ENCODE assay signal across 17 cellular contexts in genomic region chr16:399278-400019, GRCh38. TPM values are rescaled to one million over a fixed set of nuclear protein-coding genes. Genes with fewer than 3 reads are reported as not detected.
DNase-seq lines count a peak whose midpoint lies in the region; ATAC-seq, FAIRE-seq and TF ChIP-seq lines count a peak whose summit lies in the region.
"Had no signal": no experiment of that assay in that cellular context is flagged by ENCODE, and none has a peak within 500 bp of the region (broad histone marks: within the 10 kb centered on the region; RNA-seq: fewer than 3 reads in every experiment).

No MANE protein-coding gene starts in this region.

- no peak overlapping the region for H2BK15ac ChIP-seq in H1 (ENCODE audit: low read length)

- H3K27ac ChIP-seq in RWPE2 (ENCODE audit: poor library complexity, severe bottlenecking) (peak overlapping the region; percentile 66), H1 (ENCODE audit: low read depth, low read length) (no peak overlapping the region), testis (no peak overlapping the region), WERI-Rb-1 (no peak overlapping the region)

- no peak for TF ChIP-seq RAD21 in H1 (IDR thresholded peaks at IDR 0.05 in 1 of 2, conservative IDR thresholded peaks at IDR 0.05 in 1 of 2; ENCODE audit: low read depth in 2 of 2, low read length in 2 of 2)

- no peak overlapping the region for H3K14ac ChIP-seq in H1 (ENCODE audit: insufficient read length)

- TF ChIP-seq EP300 in H1 (IDR thresholded peaks at IDR 0.05; ENCODE audit: borderline replicate concordance in 1 of 2, low read depth in 2 of 2, low read length in 2 of 2) = no peak

- ATAC-seq in RWPE2 (ENCODE audit: low read depth) (no peak), HG03439 (IDR thresholded peaks at IDR 0.05; ENCODE audit: unreplicated experiment) (no peak)
- no peak for ATAC-seq in stimulated activated effector memory CD8-positive, alpha-beta T cell treated with anti-CD3 and anti-CD28 coated beads, Interleukin-12 subunit alpha, Interleukin-12 subunit beta, amount 100 ng/mL, for 72 hours

- H3K18ac ChIP-seq in H1 (ENCODE audit: extremely low read depth, low read length) = no peak overlapping the region

- H3K4me1 Mint-ChIP-seq in activated naive CD8-positive, alpha-beta T cell (ENCODE audit: low read depth) = peaks cover 20% of the 10 kb centered on the region
- peaks cover 9% of the 10 kb centered on the region for H3K4me1 Mint-ChIP-seq in activated naive CD8-positive, alpha-beta T cell treated with anti-CD3 and anti-CD28 coated beads for 36 hours
- peaks cover 21% of the 10 kb centered on the region for H3K4me1 Mint-ChIP-seq in stimulated activated effector memory CD8-positive, alpha-beta T cell treated with anti-CD3 and anti-CD28 coated beads, Interleukin-12 subunit alpha, Interleukin-12 subunit beta, amount 100 ng/mL, for 72 hours

- H3K36me3 ChIP-seq in RWPE2 (ENCODE audit: low read depth) (peaks cover 6% of the 10 kb centered on the region; the same call in 1 of the 2 replicates), H1 (ENCODE audit: control insufficient read depth in 2 of 4, insufficient read depth in 4 of 4, low read length in 3 of 4) (peaks cover 7 to 18% (median 14%) of the 10 kb centered on the region in 4 experiments; a peak in 6 of 8 replicates), testis (ENCODE audit: low read depth, missing control alignments) (no peaks in the 10 kb centered on the region), WERI-Rb-1 (peaks cover 30% of the 10 kb centered on the region)
- H3K36me3 ChIP-seq: Peyer's patch had no signal

- peak overlapping the region; percentile 40 for H4K91ac ChIP-seq in H1 (replicated peaks; ENCODE audit: insufficient read length, low read length)

- CTCF ChIA-PET in H1 (lab: Charles Lee; ENCODE audit: partially characterized antibody) = interaction anchor here (0.9 to 1.7 kb wide), 5 partner anchors 8 to 249 kb away, joined by 3 to 9 read pairs (median 3); no protein-coding TSS in a partner anchor

- H3K4me3 ChIP-seq in RWPE2 (ENCODE audit: severe bottlenecking) (no peak overlapping the region), H1 (ENCODE audit: extremely low read depth in 1 of 4, insufficient read depth in 2 of 4, low read depth in 3 of 4, low read length in 4 of 4) (no peak overlapping the region), testis (no peak overlapping the region), WERI-Rb-1 (ENCODE audit: low read depth, low read length) (no peak overlapping the region)
- H3K4me3 ChIP-seq: Peyer's patch had no signal

- 92% methylated on average over 23 of the region's 23 CpGs; no CpG with 5 or more reads in 1 of the 2 experiments for WGBS in H1 (ENCODE audit: extremely low coverage in 1 of 2, insufficient coverage in 1 of 2, insufficient read length in 1 of 2, insufficient replicate concordance in 2 of 2, low coverage in 1 of 2, low lambda C conversion rate in 2 of 2, missing lambda C conversion rate in 1 of 2), 2 experiments
- WGBS in testis, 2 donors = 73 to 83% methylated on average over 8 to 23 of the region's 23 CpGs

- H2BK120ac ChIP-seq in H1 (replicated peaks; ENCODE audit: low read depth, low read length) = no peak overlapping the region

- H3K4me1 ChIP-seq in RWPE2 (ENCODE audit: insufficient read depth, poor library complexity, severe bottlenecking) (peaks cover 3% of the 10 kb centered on the region), H1 (replicated peaks in 1 of 4; ENCODE audit: control insufficient read depth in 3 of 4, insufficient read depth in 4 of 4, low read length in 3 of 4) (peaks cover 0 to 26% (median 13%) of the 10 kb centered on the region in 4 experiments; a peak in 6 of 7 replicates), testis (peaks cover 23% of the 10 kb centered on the region)

- no peak for DNase-seq in activated naive CD8-positive, alpha-beta T cell treated with anti-CD3 and anti-CD28 coated beads for 36 hours
- DNase-seq in RWPE2 (ENCODE audit: low spot score) (no peak), H1 (ENCODE audit: low read depth in 1 of 2, low spot score in 2 of 2) (no peak), testis (no peak), WERI-Rb-1 (no peak)
- no peak for DNase-seq in stimulated activated effector memory CD8-positive, alpha-beta T cell treated with anti-CD3 and anti-CD28 coated beads, Interleukin-12 subunit alpha, Interleukin-12 subunit beta, amount 100 ng/mL, for 72 hours (ENCODE audit: low spot score in 2 of 2)
- DNase-seq: amniotic stem cell; dermis blood vessel endothelial cell; midbrain; NCI-H1105 treated with DMSO at 0.1 percent for 48 hours; NCI-H446 treated with DMSO at 0.1 percent for 48 hours; Peyer's patch; stimulated activated CD4-positive, alpha-beta T cell treated with anti-CD3 and anti-CD28 coated beads, Interleukin-4, amount 100 ng/mL, for 1 hour; stimulated activated naive CD4-positive, alpha-beta T cell treated with Interleukin-2 at 50 U/mL for 16 hours had no signal

- FAIRE-seq in H1 (lab: Jason Lieb, UNC) = no peak
- FAIRE-seq: GM12892 had no signal

- H3K9ac ChIP-seq in H1 (replicated peaks in 1 of 4; ENCODE audit: extremely low read depth in 1 of 4, low read depth in 3 of 4, low read length in 3 of 4) = no peak overlapping the region

- no peak overlapping the region for H3K56ac ChIP-seq in H1 (replicated peaks; ENCODE audit: insufficient read length, low read depth, low read length)

- no peak overlapping the region; the same call in 1 of the 2 replicates for H2BK12ac ChIP-seq in H1 (ENCODE audit: low read depth, low read length)

- no peak overlapping the region; the same call in 1 of the 2 replicates for H4K8ac ChIP-seq in H1 (ENCODE audit: extremely low read depth, insufficient read depth, low read length)

- peak overlapping the region; percentile 63 for H2BK5ac ChIP-seq in H1 (ENCODE audit: low read depth, low read length)

- peaks cover 5% of the 10 kb centered on the region for H3K23me2 ChIP-seq in H1 (ENCODE audit: low read depth, low read length)

- peak overlapping the region; percentile 17 for H3K4me3 Mint-ChIP-seq in activated naive CD8-positive, alpha-beta T cell
- H3K4me3 Mint-ChIP-seq in activated naive CD8-positive, alpha-beta T cell treated with anti-CD3 and anti-CD28 coated beads for 36 hours = no peak overlapping the region
- H3K4me3 Mint-ChIP-seq in stimulated activated effector memory CD8-positive, alpha-beta T cell treated with anti-CD3 and anti-CD28 coated beads, Interleukin-12 subunit alpha, Interleukin-12 subunit beta, amount 100 ng/mL, for 72 hours = peak overlapping the region; percentile 79

- H3K79me2 ChIP-seq in H1 (ENCODE audit: control insufficient read depth in 1 of 2, insufficient read depth in 2 of 2, low read length in 2 of 2) = no peaks in the 10 kb centered on the region; a peak in 1 of 4 replicates

- no peak overlapping the region; a peak in 1 of 4 replicates for H3K4me2 ChIP-seq in H1 (ENCODE audit: insufficient read depth in 1 of 2, low read depth in 2 of 2, low read length in 2 of 2)

- no peak overlapping the region for H2AK5ac ChIP-seq in H1 (ENCODE audit: low read depth, low read length)

- no peaks in the 10 kb centered on the region for H3K27me3 ChIP-seq in RWPE2 (ENCODE audit: insufficient read depth, poor library complexity, severe bottlenecking)
- no peaks in the 10 kb centered on the region for H3K27me3 ChIP-seq in H1 (replicated peaks in 1 of 4; ENCODE audit: control insufficient read depth in 3 of 4, extremely low read depth in 1 of 4, insufficient read depth in 3 of 4, low read length in 3 of 4)
- H3K27me3 ChIP-seq in testis = no peaks in the 10 kb centered on the region
- H3K27me3 ChIP-seq in WERI-Rb-1 (ENCODE audit: insufficient read depth, low read depth, severe bottlenecking) = no peaks in the 10 kb centered on the region
- H3K27me3 ChIP-seq: Peyer's patch had no signal

- H3K9me3 Mint-ChIP-seq in activated naive CD8-positive, alpha-beta T cell (ENCODE audit: low read depth) = no peaks in the 10 kb centered on the region
- H3K9me3 Mint-ChIP-seq in activated naive CD8-positive, alpha-beta T cell treated with anti-CD3 and anti-CD28 coated beads for 36 hours = no peaks in the 10 kb centered on the region
- H3K9me3 Mint-ChIP-seq in stimulated activated effector memory CD8-positive, alpha-beta T cell treated with anti-CD3 and anti-CD28 coated beads, Interleukin-12 subunit alpha, Interleukin-12 subunit beta, amount 100 ng/mL, for 72 hours = no peaks in the 10 kb centered on the region

- H3K23ac ChIP-seq in H1 (ENCODE audit: insufficient read length) = no peak overlapping the region

- H4K20me1 ChIP-seq in H1 (replicated peaks in 1 of 2; ENCODE audit: control insufficient read depth in 1 of 2, insufficient read depth in 2 of 2, low read length in 2 of 2) = peaks cover 2 to 21% of the 10 kb centered on the region in 2 experiments

- H3K4ac ChIP-seq in H1 (replicated peaks; ENCODE audit: insufficient read length, low read depth, low read length) = no peak overlapping the region

- no peak overlapping the region for H2AFZ ChIP-seq in H1 (ENCODE audit: low read length)

- POLR2A ChIA-PET in H1 (lab: Charles Lee; ENCODE audit: partially characterized antibody) = interaction anchor here (0.5 to 6.7 kb wide), 11 partner anchors 8 to 250 kb away, joined by 3 to 67 read pairs (median 4); partner anchors contain the start of genes CAPN15 and WDR90

- intact Hi-C loops in testis (cut with DNase I; ENCODE audit: low total_unique reads) = no loop called here

- no peaks in the 10 kb centered on the region for H3K27me3 Mint-ChIP-seq in activated naive CD8-positive, alpha-beta T cell
- peaks cover 8% of the 10 kb centered on the region for H3K27me3 Mint-ChIP-seq in activated naive CD8-positive, alpha-beta T cell treated with anti-CD3 and anti-CD28 coated beads for 36 hours

- no peaks in the 10 kb centered on the region; the same call in 1 of the 2 replicates for H3K79me1 ChIP-seq in H1 (ENCODE audit: low read depth, low read length)

- H3K9me3 ChIP-seq in RWPE2 (ENCODE audit: severe bottlenecking) = no peaks in the 10 kb centered on the region
- no peaks in the 10 kb centered on the region for H3K9me3 ChIP-seq in H1 (ENCODE audit: insufficient read depth in 2 of 2, low read depth in 1 of 2, low read length in 1 of 2)
- no peaks in the 10 kb centered on the region for H3K9me3 ChIP-seq in testis
- no peaks in the 10 kb centered on the region for H3K9me3 ChIP-seq in WERI-Rb-1 (ENCODE audit: severe bottlenecking)
- H3K9me3 ChIP-seq: Peyer's patch had no signal

- TF ChIP-seq CTCF in RWPE2 (IDR thresholded peaks at IDR 0.05; ENCODE audit: poor library complexity, severe bottlenecking) (no peak), H1 (IDR thresholded peaks at IDR 0.05; ENCODE audit: control extremely low read depth in 1 of 3, insufficient read depth in 1 of 3, low read depth in 1 of 3, low read length in 3 of 3) (no peak), testis (IDR thresholded peaks at IDR 0.05) (no peak), WERI-Rb-1 (IDR thresholded peaks at IDR 0.05; ENCODE audit: low read depth, low read length) (no peak)

- H2BK20ac ChIP-seq in H1 (ENCODE audit: low read length) = no peak overlapping the region

- no peak overlapping the region for H4K5ac ChIP-seq in H1 (ENCODE audit: insufficient read length, low read depth, low read length)

- H3K36me3 Mint-ChIP-seq in activated naive CD8-positive, alpha-beta T cell = no peaks in the 10 kb centered on the region
- H3K36me3 Mint-ChIP-seq in activated naive CD8-positive, alpha-beta T cell treated with anti-CD3 and anti-CD28 coated beads for 36 hours = no peaks in the 10 kb centered on the region
- H3K36me3 Mint-ChIP-seq in stimulated activated effector memory CD8-positive, alpha-beta T cell treated with anti-CD3 and anti-CD28 coated beads, Interleukin-12 subunit alpha, Interleukin-12 subunit beta, amount 100 ng/mL, for 72 hours = peaks cover 17% of the 10 kb centered on the region

- TF ChIP-seq POLR2A in H1 (IDR thresholded peaks at IDR 0.05; ENCODE audit: control extremely low read depth in 1 of 2, low read depth in 2 of 2, low read length in 2 of 2) (peak in 1 of 2 experiments; percentile 9; a peak in 1 of 3 replicates), testis (IDR thresholded peaks at IDR 0.05) (no peak)

- H3K27ac Mint-ChIP-seq in activated naive CD8-positive, alpha-beta T cell = no peak overlapping the region
- no peak overlapping the region for H3K27ac Mint-ChIP-seq in activated naive CD8-positive, alpha-beta T cell treated with anti-CD3 and anti-CD28 coated beads for 36 hours
- no peak overlapping the region for H3K27ac Mint-ChIP-seq in stimulated activated effector memory CD8-positive, alpha-beta T cell treated with anti-CD3 and anti-CD28 coated beads, Interleukin-12 subunit alpha, Interleukin-12 subunit beta, amount 100 ng/mL, for 72 hours

RNA-seq across cellular contexts. Expression of gene DECR2, which starts 2.2 kb away (rescaled TPM):
- 1 to 10 TPM; 7.0 to 8.2 TPM for total RNA-seq in activated naive CD8-positive, alpha-beta T cell treated with anti-CD3 and anti-CD28 coated beads for 36 hours
- total RNA-seq in H1 (2021; fragmentation: NEBNext Ultra II Directional; extraction: Animal tissue kit (Norgen Biotek cat#: 25700)) = 28.2 and 30.6 TPM in 2 replicates
- 39.9 and 58.5 TPM in 2 replicates for polyA plus RNA-seq in H1 (2011; rRNA removed)
- 43.2 TPM for polyA plus RNA-seq in H1 (2011; cell fraction: cytosol; rRNA removed)
- polyA plus RNA-seq in H1 (2011; cell fraction: nucleus; rRNA removed) = 104 TPM
- 23.8 to 34.0 TPM (median 28.4 TPM) in 4 replicates for polyA plus RNA-seq in H1 (2012, experiment 1 of 2)
- 22.3 TPM for polyA plus RNA-seq in H1 (2012, experiment 2 of 2)
- polyA plus RNA-seq in H1 (2013, experiment 1 of 2) = 23.1 TPM
- polyA plus RNA-seq in H1 (2013, experiment 2 of 2) = 20.7 TPM
- 6.4 and 7.8 TPM in 2 replicates for polyA minus RNA-seq in H1 (2011; rRNA and poly(A)+ RNA removed)
- polyA minus RNA-seq in H1 (2011; cell fraction: cytosol; rRNA and poly(A)+ RNA removed) = 17.0 TPM
- polyA minus RNA-seq in H1 (2011; cell fraction: nucleus; rRNA and poly(A)+ RNA removed) = 17.9 TPM
- 10 to 100 TPM; 52.2 to 56.1 TPM for total RNA-seq in testis
- polyA plus RNA-seq in testis (ENCODE audit: insufficient read depth, low read depth, low replicate concordance) = 33.2 TPM

RNA-seq across cellular contexts. Expression of gene NME4, which starts 2.5 kb away (rescaled TPM):
- total RNA-seq in activated naive CD8-positive, alpha-beta T cell treated with anti-CD3 and anti-CD28 coated beads for 36 hours = 10 to 100 TPM; 15.6 to 17.3 TPM
- 408 and 418 TPM in 2 replicates for total RNA-seq in H1 (2021; fragmentation: NEBNext Ultra II Directional; extraction: Animal tissue kit (Norgen Biotek cat#: 25700))
- polyA plus RNA-seq in H1 (2011; rRNA removed) (863 and 1,107 TPM in 2 replicates), testis (ENCODE audit: insufficient read depth, low read depth, low replicate concordance) (79.2 TPM)
- 668 TPM for polyA plus RNA-seq in H1 (2011; cell fraction: cytosol; rRNA removed)
- polyA plus RNA-seq in H1 (2011; cell fraction: nucleus; rRNA removed) = 729 TPM
- 330 to 521 TPM (median 486 TPM) in 4 replicates for polyA plus RNA-seq in H1 (2012, experiment 1 of 2)
- 430 TPM for polyA plus RNA-seq in H1 (2012, experiment 2 of 2)
- 339 TPM for polyA plus RNA-seq in H1 (2013, experiment 1 of 2)
- polyA plus RNA-seq in H1 (2013, experiment 2 of 2) = 335 TPM
- polyA minus RNA-seq in H1 (2011; rRNA and poly(A)+ RNA removed) = 89.1 and 100 TPM in 2 replicates
- 116 TPM for polyA minus RNA-seq in H1 (2011; cell fraction: cytosol; rRNA and poly(A)+ RNA removed)
- 153 TPM for polyA minus RNA-seq in H1 (2011; cell fraction: nucleus; rRNA and poly(A)+ RNA removed)
- total RNA-seq in testis = 100 to 1,000 TPM in 1 of 2 donors, 10 to 100 TPM in 1; 87.5 to 107 TPM

RNA-seq across cellular contexts. Expression of gene PGAP6, which starts 17.7 kb away (rescaled TPM):
- 10 to 100 TPM; 22.8 to 24.1 TPM for total RNA-seq in activated naive CD8-positive, alpha-beta T cell treated with anti-CD3 and anti-CD28 coated beads for 36 hours
- total RNA-seq in H1 (2021; fragmentation: NEBNext Ultra II Directional; extraction: Animal tissue kit (Norgen Biotek cat#: 25700)) = 86.8 and 92.9 TPM in 2 replicates
- polyA plus RNA-seq in H1 (2011; rRNA removed) = 364 and 441 TPM in 2 replicates
- polyA plus RNA-seq in H1 (2011; cell fraction: cytosol; rRNA removed) = 227 TPM
- 362 TPM for polyA plus RNA-seq in H1 (2011; cell fraction: nucleus; rRNA removed)
- 72.3 to 126 TPM (median 121 TPM) in 4 replicates for polyA plus RNA-seq in H1 (2012, experiment 1 of 2)
- polyA plus RNA-seq in H1 (2012, experiment 2 of 2) = 70.7 TPM
- polyA plus RNA-seq in H1 (2013, experiment 1 of 2) = 90.3 TPM
- 94.9 TPM for polyA plus RNA-seq in H1 (2013, experiment 2 of 2)
- polyA minus RNA-seq in H1 (2011; rRNA and poly(A)+ RNA removed) = 167 and 180 TPM in 2 replicates
- 106 TPM for polyA minus RNA-seq in H1 (2011; cell fraction: cytosol; rRNA and poly(A)+ RNA removed)
- polyA minus RNA-seq in H1 (2011; cell fraction: nucleus; rRNA and poly(A)+ RNA removed) = 104 TPM
- 100 to 1,000 TPM; 261 to 265 TPM for total RNA-seq in testis
- polyA plus RNA-seq in testis (ENCODE audit: insufficient read depth, low read depth, low replicate concordance) = 121 TPM

RNA-seq across cellular contexts. Expression of gene RAB11FIP3, which starts 26.0 kb away (rescaled TPM):
- total RNA-seq in activated naive CD8-positive, alpha-beta T cell treated with anti-CD3 and anti-CD28 coated beads for 36 hours = 10 to 100 TPM; 16.9 to 17.4 TPM
- 32.4 and 35.2 TPM in 2 replicates for total RNA-seq in H1 (2021; fragmentation: NEBNext Ultra II Directional; extraction: Animal tissue kit (Norgen Biotek cat#: 25700))
- polyA plus RNA-seq in H1 (2011; rRNA removed) (9.3 and 16.6 TPM in 2 replicates), testis (ENCODE audit: insufficient read depth, low read depth, low replicate concordance) (61.7 TPM)
- 15.1 TPM for polyA plus RNA-seq in H1 (2011; cell fraction: cytosol; rRNA removed)
- 37.6 TPM for polyA plus RNA-seq in H1 (2011; cell fraction: nucleus; rRNA removed)
- 21.9 to 33.3 TPM (median 31.0 TPM) in 4 replicates for polyA plus RNA-seq in H1 (2012, experiment 1 of 2)
- polyA plus RNA-seq in H1 (2012, experiment 2 of 2) = 20.2 TPM
- polyA plus RNA-seq in H1 (2013, experiment 1 of 2) = 12.5 TPM
- 11.9 TPM for polyA plus RNA-seq in H1 (2013, experiment 2 of 2)
- polyA minus RNA-seq in H1 (2011; rRNA and poly(A)+ RNA removed) = 9.7 and 14.5 TPM in 2 replicates
- 10.8 TPM for polyA minus RNA-seq in H1 (2011; cell fraction: cytosol; rRNA and poly(A)+ RNA removed)
- polyA minus RNA-seq in H1 (2011; cell fraction: nucleus; rRNA and poly(A)+ RNA removed) = 21.0 TPM
- 100 to 1,000 TPM; 166 to 186 TPM for total RNA-seq in testis

RNA-seq across cellular contexts. Expression of gene MRPL28, which starts 29.1 kb away (rescaled TPM):
- 10 to 100 TPM; 89.3 to 94.8 TPM for total RNA-seq in activated naive CD8-positive, alpha-beta T cell treated with anti-CD3 and anti-CD28 coated beads for 36 hours
- 88.9 and 95.7 TPM in 2 replicates for total RNA-seq in H1 (2021; fragmentation: NEBNext Ultra II Directional; extraction: Animal tissue kit (Norgen Biotek cat#: 25700))
- 188 and 257 TPM in 2 replicates for polyA plus RNA-seq in H1 (2011; rRNA removed)
- 238 TPM for polyA plus RNA-seq in H1 (2011; cell fraction: cytosol; rRNA removed)
- 174 TPM for polyA plus RNA-seq in H1 (2011; cell fraction: nucleus; rRNA removed)
- 80.1 to 165 TPM (median 138 TPM) in 4 replicates for polyA plus RNA-seq in H1 (2012, experiment 1 of 2)
- polyA plus RNA-seq in H1 (2012, experiment 2 of 2) = 134 TPM
- 74.5 TPM for polyA plus RNA-seq in H1 (2013, experiment 1 of 2)
- polyA plus RNA-seq in H1 (2013, experiment 2 of 2) = 74.2 TPM
- 52.8 and 69.8 TPM in 2 replicates for polyA minus RNA-seq in H1 (2011; rRNA and poly(A)+ RNA removed)
- 45.9 TPM for polyA minus RNA-seq in H1 (2011; cell fraction: cytosol; rRNA and poly(A)+ RNA removed)
- 37.7 TPM for polyA minus RNA-seq in H1 (2011; cell fraction: nucleus; rRNA and poly(A)+ RNA removed)
- total RNA-seq in testis = 100 to 1,000 TPM; 108 to 119 TPM
- polyA plus RNA-seq in testis (ENCODE audit: insufficient read depth, low read depth, low replicate concordance) = 161 TPM

Comparison
In these comparisons a context has a peak if more than half of its experiments do, and no peak if none do; other contexts are left out.
1. RNA of gene NME4, which starts 2.5 kb away (total RNA-seq): 408 to 418 TPM in H1 and 87.5 to 107 TPM in testis; 15.6 to 17.3 TPM in activated naive CD8-positive, alpha-beta T cell treated with anti-CD3 and anti-CD28 coated beads for 36 hours; every median in the first group is over 4 times any median in the second.